23 cellular contexts compared by ENCODE assay signal in genomic region chr7:3975371-3975770, GRCh38.
"Had no signal": no experiment of that assay in that cellular context is flagged by ENCODE, and none has a peak within 500 bp of the region (broad histone marks: within the 10 kb centered on the region; RNA-seq: fewer than 3 reads in every experiment).

No MANE protein-coding gene starts in this region.

- H3K27me3 ChIP-seq: colonic mucosa, dorsolateral prefrontal cortex, esophagus muscularis mucosa, esophagus squamous epithelium, foreskin keratinocyte, gastrocnemius medialis, gastroesophageal sphincter, heart left ventricle had no signal

- H3K36me3 ChIP-seq: colonic mucosa, esophagus squamous epithelium, gastrocnemius medialis, heart left ventricle, heart right ventricle had no signal

- DNase-seq: colonic mucosa; cortex of kidney; dermis blood vessel endothelial cell; dorsolateral prefrontal cortex; effector CD4-positive, alpha-beta T cell; effector CD8-positive, alpha-beta T cell; effector memory CD4-positive, alpha-beta T cell; effector memory CD8-positive, alpha-beta T cell; endodermal cell; erythroblast; esophagus squamous epithelium; foreskin fibroblast; foreskin keratinocyte; foreskin melanocyte; gastrocnemius medialis; heart left ventricle; heart right ventricle had no signal

- H3K4me3 Mint-ChIP-seq: dendritic cell treated with granulocyte-macrophage colony-stimulating factor and Interleukin-4, amounts not matched to agents 40 ng/mL and 50 ng/mL, for 4 days; effector memory CD8-positive, alpha-beta T cell; endodermal cell had no signal

- H3K27ac ChIP-seq: colonic mucosa, coronary artery, dorsolateral prefrontal cortex, epithelial cell of prostate, esophagus muscularis mucosa, esophagus squamous epithelium, foreskin keratinocyte, gastrocnemius medialis, gastroesophageal sphincter, heart left ventricle, heart right ventricle had no signal

- H3K27ac Mint-ChIP-seq: dendritic cell treated with granulocyte-macrophage colony-stimulating factor and Interleukin-4, amounts not matched to agents 40 ng/mL and 50 ng/mL, for 4 days; effector memory CD8-positive, alpha-beta T cell; endodermal cell had no signal

- H3K9me3 ChIP-seq: colonic mucosa, esophagus muscularis mucosa, esophagus squamous epithelium, gastrocnemius medialis, gastroesophageal sphincter, heart left ventricle, heart right ventricle had no signal

- ATAC-seq: effector memory CD8-positive, alpha-beta T cell; esophagus mucosa; foreskin keratinocyte; gastrocnemius medialis; gastroesophageal sphincter; heart left ventricle; heart right ventricle had no signal

- H3K4me3 ChIP-seq: colonic mucosa, coronary artery, dorsolateral prefrontal cortex, esophagus muscularis mucosa, esophagus squamous epithelium, gastrocnemius medialis, gastroesophageal sphincter, heart left ventricle, heart right ventricle had no signal

- H3K27me3 Mint-ChIP-seq: dendritic cell treated with granulocyte-macrophage colony-stimulating factor and Interleukin-4, amounts not matched to agents 40 ng/mL and 50 ng/mL, for 4 days had no signal

- H3K4me1 ChIP-seq: colonic mucosa, esophagus muscularis mucosa, esophagus squamous epithelium, gastrocnemius medialis, gastroesophageal sphincter, heart left ventricle, heart right ventricle had no signal

- H3K9me3 Mint-ChIP-seq: effector memory CD8-positive, alpha-beta T cell had no signal
